In the genomic region with DNA sequence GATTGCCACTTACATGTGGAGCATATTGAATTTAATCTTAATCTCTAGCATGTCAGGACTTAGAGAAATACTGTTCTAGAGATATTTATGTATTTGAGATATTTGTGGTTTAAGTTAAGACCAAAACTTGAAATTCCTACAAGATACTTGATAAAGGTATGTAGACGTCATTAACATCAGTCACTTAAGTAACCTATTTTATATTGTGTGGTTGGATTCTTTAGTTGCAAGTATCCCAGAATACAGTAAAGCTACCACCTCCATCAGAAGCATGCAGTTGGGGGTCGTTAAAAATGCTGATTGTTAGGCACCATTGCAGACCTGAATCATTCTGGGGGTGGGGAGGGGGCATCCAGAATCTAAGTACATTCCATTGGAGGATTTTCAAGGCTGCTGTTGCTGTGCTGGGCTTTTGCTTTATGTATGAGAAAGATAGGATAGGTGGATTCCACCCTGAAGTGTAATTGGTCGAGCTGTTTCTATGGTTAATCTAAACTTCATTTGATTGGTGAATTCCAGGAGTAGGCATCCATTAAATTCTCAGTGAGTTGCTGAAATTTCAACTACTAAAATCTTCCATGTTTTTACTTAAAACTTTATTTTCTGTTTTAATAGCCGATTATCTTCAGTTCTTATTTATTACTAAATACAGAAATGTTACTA, we compare ENCODE assay signal across 2 cellular contexts.
A peak's percentile ranks its signal among the peaks of the same experiment; 100 is the strongest.
TF ChIP-seq lines count a peak whose summit lies in the region.

No MANE protein-coding gene starts in this region.

TF ChIP-seq in GM23338, 12 proteins besides CTCF, POLR2A, EP300 and RAD21 (continues in another document):
- TF ChIP-seq EZH2phosphoT487 (IDR thresholded peaks at IDR 0.05; ENCODE audit: unreplicated experiment): no peak
- TF ChIP-seq STAT1 (IDR thresholded peaks at IDR 0.05; ENCODE audit: unreplicated experiment): no peak
- TF ChIP-seq, protein P1, sequence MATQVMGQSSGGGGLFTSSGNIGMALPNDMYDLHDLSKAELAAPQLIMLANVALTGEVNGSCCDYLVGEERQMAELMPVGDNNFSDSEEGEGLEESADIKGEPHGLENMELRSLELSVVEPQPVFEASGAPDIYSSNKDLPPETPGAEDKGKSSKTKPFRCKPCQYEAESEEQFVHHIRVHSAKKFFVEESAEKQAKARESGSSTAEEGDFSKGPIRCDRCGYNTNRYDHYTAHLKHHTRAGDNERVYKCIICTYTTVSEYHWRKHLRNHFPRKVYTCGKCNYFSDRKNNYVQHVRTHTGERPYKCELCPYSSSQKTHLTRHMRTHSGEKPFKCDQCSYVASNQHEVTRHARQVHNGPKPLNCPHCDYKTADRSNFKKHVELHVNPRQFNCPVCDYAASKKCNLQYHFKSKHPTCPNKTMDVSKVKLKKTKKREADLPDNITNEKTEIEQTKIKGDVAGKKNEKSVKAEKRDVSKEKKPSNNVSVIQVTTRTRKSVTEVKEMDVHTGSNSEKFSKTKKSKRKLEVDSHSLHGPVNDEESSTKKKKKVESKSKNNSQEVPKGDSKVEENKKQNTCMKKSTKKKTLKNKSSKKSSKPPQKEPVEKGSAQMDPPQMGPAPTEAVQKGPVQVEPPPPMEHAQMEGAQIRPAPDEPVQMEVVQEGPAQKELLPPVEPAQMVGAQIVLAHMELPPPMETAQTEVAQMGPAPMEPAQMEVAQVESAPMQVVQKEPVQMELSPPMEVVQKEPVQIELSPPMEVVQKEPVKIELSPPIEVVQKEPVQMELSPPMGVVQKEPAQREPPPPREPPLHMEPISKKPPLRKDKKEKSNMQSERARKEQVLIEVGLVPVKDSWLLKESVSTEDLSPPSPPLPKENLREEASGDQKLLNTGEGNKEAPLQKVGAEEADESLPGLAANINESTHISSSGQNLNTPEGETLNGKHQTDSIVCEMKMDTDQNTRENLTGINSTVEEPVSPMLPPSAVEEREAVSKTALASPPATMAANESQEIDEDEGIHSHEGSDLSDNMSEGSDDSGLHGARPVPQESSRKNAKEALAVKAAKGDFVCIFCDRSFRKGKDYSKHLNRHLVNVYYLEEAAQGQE (IDR thresholded peaks at IDR 0.05; ENCODE audit: unreplicated experiment): no peak
- TF ChIP-seq, protein P2, sequence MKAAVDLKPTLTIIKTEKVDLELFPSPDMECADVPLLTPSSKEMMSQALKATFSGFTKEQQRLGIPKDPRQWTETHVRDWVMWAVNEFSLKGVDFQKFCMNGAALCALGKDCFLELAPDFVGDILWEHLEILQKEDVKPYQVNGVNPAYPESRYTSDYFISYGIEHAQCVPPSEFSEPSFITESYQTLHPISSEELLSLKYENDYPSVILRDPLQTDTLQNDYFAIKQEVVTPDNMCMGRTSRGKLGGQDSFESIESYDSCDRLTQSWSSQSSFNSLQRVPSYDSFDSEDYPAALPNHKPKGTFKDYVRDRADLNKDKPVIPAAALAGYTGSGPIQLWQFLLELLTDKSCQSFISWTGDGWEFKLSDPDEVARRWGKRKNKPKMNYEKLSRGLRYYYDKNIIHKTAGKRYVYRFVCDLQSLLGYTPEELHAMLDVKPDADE (IDR thresholded peaks at IDR 0.05): no peak
- no peak for TF ChIP-seq CREB1 (CRISPR knock-in tag; IDR thresholded peaks at IDR 0.05; ENCODE audit: low read depth)
- no peak for TF ChIP-seq ZNF114 (CRISPR knock-in tag; IDR thresholded peaks at IDR 0.05)
- TF ChIP-seq JUNB (IDR thresholded peaks at IDR 0.05; ENCODE audit: unreplicated experiment): no peak
- TF ChIP-seq EZH2 (IDR thresholded peaks at IDR 0.05; ENCODE audit: low read depth, unreplicated experiment): no peak
- no peak for TF ChIP-seq ZNF331 (CRISPR knock-in tag; IDR thresholded peaks at IDR 0.05; ENCODE audit: low read depth)

TF ChIP-seq in GM12878, 131 proteins besides CTCF, POLR2A, EP300 and RAD21:
- TF ChIP-seq SUZ12 (IDR thresholded peaks at IDR 0.05; ENCODE audit: unreplicated experiment): no peak
- 0 out of 2 replicates have a peak, but pooled peaks have one; percentile 52 for TF ChIP-seq POLR2AphosphoS5 (IDR thresholded peaks at IDR 0.05; ENCODE audit: low read length)
- TF ChIP-seq, protein P3, sequence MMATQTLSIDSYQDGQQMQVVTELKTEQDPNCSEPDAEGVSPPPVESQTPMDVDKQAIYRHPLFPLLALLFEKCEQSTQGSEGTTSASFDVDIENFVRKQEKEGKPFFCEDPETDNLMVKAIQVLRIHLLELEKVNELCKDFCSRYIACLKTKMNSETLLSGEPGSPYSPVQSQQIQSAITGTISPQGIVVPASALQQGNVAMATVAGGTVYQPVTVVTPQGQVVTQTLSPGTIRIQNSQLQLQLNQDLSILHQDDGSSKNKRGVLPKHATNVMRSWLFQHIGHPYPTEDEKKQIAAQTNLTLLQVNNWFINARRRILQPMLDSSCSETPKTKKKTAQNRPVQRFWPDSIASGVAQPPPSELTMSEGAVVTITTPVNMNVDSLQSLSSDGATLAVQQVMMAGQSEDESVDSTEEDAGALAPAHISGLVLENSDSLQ (IDR thresholded peaks at IDR 0.05): no peak
- no peak for TF ChIP-seq ZSCAN29 (IDR thresholded peaks at IDR 0.05)
